Comparison of ENCODE assay signal across 2 cellular contexts in genomic region chr4:54659213-54660144, GRCh38.
TF ChIP-seq lines count a peak whose summit lies in the region.

No MANE protein-coding gene starts in this region.

TF ChIP-seq in A549, 52 proteins besides CTCF, POLR2A, EP300 and RAD21 (continued from another document):
- TF ChIP-seq, protein P1, sequence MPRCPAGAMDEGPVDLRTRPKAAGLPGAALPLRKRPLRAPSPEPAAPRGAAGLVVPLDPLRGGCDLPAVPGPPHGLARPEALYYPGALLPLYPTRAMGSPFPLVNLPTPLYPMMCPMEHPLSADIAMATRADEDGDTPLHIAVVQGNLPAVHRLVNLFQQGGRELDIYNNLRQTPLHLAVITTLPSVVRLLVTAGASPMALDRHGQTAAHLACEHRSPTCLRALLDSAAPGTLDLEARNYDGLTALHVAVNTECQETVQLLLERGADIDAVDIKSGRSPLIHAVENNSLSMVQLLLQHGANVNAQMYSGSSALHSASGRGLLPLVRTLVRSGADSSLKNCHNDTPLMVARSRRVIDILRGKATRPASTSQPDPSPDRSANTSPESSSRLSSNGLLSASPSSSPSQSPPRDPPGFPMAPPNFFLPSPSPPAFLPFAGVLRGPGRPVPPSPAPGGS (IDR thresholded peaks at IDR 0.05) = no peak
- TF ChIP-seq ATOH8 (CRISPR knock-in tag; IDR thresholded peaks at IDR 0.05; ENCODE audit: low read depth) = no peak
- TF ChIP-seq, protein P2, sequence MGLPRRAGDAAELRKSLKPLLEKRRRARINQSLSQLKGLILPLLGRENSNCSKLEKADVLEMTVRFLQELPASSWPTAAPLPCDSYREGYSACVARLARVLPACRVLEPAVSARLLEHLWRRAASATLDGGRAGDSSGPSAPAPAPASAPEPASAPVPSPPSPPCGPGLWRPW (IDR thresholded peaks at IDR 0.05) = no peak
- no peak for TF ChIP-seq MAFK (IDR thresholded peaks at IDR 0.05; ENCODE audit: partially characterized antibody)
- TF ChIP-seq POLR2AphosphoS2 (conservative IDR thresholded peaks at IDR 0.05; ENCODE audit: low read length) = no peak
- TF ChIP-seq NPAS2 (CRISPR knock-in tag; IDR thresholded peaks at IDR 0.05; ENCODE audit: borderline replicate concordance) = no peak
- no peak for TF ChIP-seq HOXA7 (CRISPR knock-in tag; IDR thresholded peaks at IDR 0.05)
- no peak for TF ChIP-seq FOSL2 (IDR thresholded peaks at IDR 0.05)
- TF ChIP-seq FOSL2 (CRISPR knock-in tag; IDR thresholded peaks at IDR 0.05) = no peak
- no peak for TF ChIP-seq HOXB5 (CRISPR knock-in tag; IDR thresholded peaks at IDR 0.05)
- TF ChIP-seq RNF2 (IDR thresholded peaks at IDR 0.05; ENCODE audit: borderline replicate concordance, low read depth) = no peak
- no peak for TF ChIP-seq ZC3H11A (IDR thresholded peaks at IDR 0.05)

TF ChIP-seq in GM23338, 12 proteins besides CTCF, POLR2A, EP300 and RAD21 (continued from another document):
- TF ChIP-seq, protein P3, sequence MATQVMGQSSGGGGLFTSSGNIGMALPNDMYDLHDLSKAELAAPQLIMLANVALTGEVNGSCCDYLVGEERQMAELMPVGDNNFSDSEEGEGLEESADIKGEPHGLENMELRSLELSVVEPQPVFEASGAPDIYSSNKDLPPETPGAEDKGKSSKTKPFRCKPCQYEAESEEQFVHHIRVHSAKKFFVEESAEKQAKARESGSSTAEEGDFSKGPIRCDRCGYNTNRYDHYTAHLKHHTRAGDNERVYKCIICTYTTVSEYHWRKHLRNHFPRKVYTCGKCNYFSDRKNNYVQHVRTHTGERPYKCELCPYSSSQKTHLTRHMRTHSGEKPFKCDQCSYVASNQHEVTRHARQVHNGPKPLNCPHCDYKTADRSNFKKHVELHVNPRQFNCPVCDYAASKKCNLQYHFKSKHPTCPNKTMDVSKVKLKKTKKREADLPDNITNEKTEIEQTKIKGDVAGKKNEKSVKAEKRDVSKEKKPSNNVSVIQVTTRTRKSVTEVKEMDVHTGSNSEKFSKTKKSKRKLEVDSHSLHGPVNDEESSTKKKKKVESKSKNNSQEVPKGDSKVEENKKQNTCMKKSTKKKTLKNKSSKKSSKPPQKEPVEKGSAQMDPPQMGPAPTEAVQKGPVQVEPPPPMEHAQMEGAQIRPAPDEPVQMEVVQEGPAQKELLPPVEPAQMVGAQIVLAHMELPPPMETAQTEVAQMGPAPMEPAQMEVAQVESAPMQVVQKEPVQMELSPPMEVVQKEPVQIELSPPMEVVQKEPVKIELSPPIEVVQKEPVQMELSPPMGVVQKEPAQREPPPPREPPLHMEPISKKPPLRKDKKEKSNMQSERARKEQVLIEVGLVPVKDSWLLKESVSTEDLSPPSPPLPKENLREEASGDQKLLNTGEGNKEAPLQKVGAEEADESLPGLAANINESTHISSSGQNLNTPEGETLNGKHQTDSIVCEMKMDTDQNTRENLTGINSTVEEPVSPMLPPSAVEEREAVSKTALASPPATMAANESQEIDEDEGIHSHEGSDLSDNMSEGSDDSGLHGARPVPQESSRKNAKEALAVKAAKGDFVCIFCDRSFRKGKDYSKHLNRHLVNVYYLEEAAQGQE (IDR thresholded peaks at IDR 0.05; ENCODE audit: unreplicated experiment) = no peak
- TF ChIP-seq STAT1 (IDR thresholded peaks at IDR 0.05; ENCODE audit: unreplicated experiment) = no peak
- TF ChIP-seq EZH2phosphoT487 (IDR thresholded peaks at IDR 0.05; ENCODE audit: unreplicated experiment) = no peak
